Comparison of ENCODE assay signal across 13 cellular contexts in the genomic region with DNA sequence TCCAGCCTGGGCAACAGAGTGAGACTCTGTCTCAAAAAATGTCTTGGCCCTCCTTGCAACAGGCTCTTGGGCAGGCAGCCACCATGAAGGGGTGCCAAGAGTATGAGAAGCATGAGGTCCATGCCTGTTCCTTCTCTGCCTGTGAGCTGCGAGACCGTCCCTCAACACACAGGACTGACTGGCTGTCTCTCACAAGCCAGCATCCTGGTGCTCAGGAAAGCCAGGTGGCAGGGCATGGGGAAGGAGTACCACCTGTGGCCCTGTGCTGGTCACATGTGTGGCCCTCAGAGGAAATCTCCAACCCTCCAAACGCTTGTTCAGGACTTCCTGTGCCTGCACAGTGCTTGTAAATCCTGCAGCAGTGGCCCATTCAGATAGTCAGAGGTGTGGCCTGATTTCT.
"Had no signal": no experiment of that assay in that cellular context is flagged by ENCODE, and none has a peak within 500 bp of the region (broad histone marks: within the 10 kb centered on the region; RNA-seq: fewer than 3 reads in every experiment).

No MANE protein-coding gene starts in this region.

- H3K36me3 ChIP-seq: colonic mucosa, ovary had no signal

- H3K27ac ChIP-seq: colonic mucosa, esophagus muscularis mucosa, foreskin keratinocyte, neural progenitor cell, ovary, tibial artery had no signal

- ATAC-seq: foreskin keratinocyte had no signal

- H3K4me1 ChIP-seq: colonic mucosa had no signal

- H3K4me3 ChIP-seq: colonic mucosa, esophagus muscularis mucosa, neural progenitor cell, ovary, tibial artery had no signal

- DNase-seq: activated CD4-positive, alpha-beta memory T cell treated with anti-CD3 and anti-CD28 coated beads, Interleukin-2, amount 10 ng/mL, durations not matched to agents 7 days and 5 days; activated effector memory CD4-positive, alpha-beta T cell treated with anti-CD3 and anti-CD28 coated beads, Interleukin-2, amount 50 U/mL, for 16 hours; activated T-cell treated with anti-CD3 and anti-CD28 coated beads, Interleukin-2, amount 50 U/mL, for 48 hours; caudate nucleus; colonic mucosa; effector CD4-positive, alpha-beta T cell; foreskin keratinocyte; ovary; stimulated activated CD4-positive, alpha-beta T cell treated with anti-CD3 and anti-CD28 coated beads, Interleukin-2, amount 100 ng/mL, for 48 hours; stimulated activated naive CD4-positive, alpha-beta T cell; tibial artery had no signal

- H3K9me3 ChIP-seq: colonic mucosa, esophagus muscularis mucosa, ovary, tibial artery had no signal

- H2AFZ ChIP-seq: neural progenitor cell had no signal

- H3K27me3 ChIP-seq: colonic mucosa, esophagus muscularis mucosa, foreskin keratinocyte, neural progenitor cell, ovary, tibial artery had no signal

- H3K4me2 ChIP-seq: neural progenitor cell had no signal
